In the genomic region with DNA sequence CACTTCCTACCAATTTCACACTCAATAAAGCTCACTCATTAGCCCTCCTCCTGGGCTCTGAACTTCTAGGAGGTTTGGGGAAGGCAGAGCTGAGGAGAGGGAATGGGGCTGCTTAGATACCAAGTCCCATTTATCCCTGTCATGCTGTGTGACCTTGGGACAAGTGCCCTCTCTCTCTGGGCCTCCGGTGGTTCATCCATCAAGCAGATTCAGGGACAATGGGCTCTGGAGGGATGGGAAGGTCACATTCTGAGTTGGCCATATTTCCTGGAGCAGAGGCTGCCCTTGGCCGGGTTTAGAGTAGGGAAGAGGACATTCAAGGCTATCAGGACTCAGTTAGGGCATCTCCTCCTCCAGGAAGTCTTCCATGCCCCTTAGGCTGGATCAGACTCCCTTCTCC, we compare ENCODE assay signal across 25 cellular contexts.
"Had no signal": no experiment of that assay in that cellular context is flagged by ENCODE, and none has a peak within 500 bp of the region (broad histone marks: within the 10 kb centered on the region; RNA-seq: fewer than 3 reads in every experiment).

No MANE protein-coding gene starts in this region.

- DNase-seq: activated CD4-positive, alpha-beta T cell treated with anti-CD3 and anti-CD28 coated beads, Interleukin-2, amount 10 ng/mL, durations not matched to agents 24 days and 14 days; activated CD4-positive, alpha-beta T cell treated with anti-CD3 and anti-CD28 coated beads, Interleukin-2, amount 50 U/mL, for 48 hours; activated CD8-positive, alpha-beta T cell treated with anti-CD3 and anti-CD28 coated beads, Interleukin-2, amount 10 ng/mL, durations not matched to agents 7 days and 5 days; activated gamma-delta T cell; activated naive CD4-positive, alpha-beta T cell treated with Interleukin-2 at 50 U/mL for 16 hours; activated naive CD8-positive, alpha-beta T cell treated with anti-CD3 and anti-CD28 coated beads, Interleukin-2, amount 10 ng/mL, durations not matched to agents 7 days and 5 days; activated T-cell treated with anti-CD3 and anti-CD28 coated beads, Interleukin-2, amount 50 U/mL, for 24 hours; brain microvascular endothelial cell; KG1; MG63; NCI-H1092; NCI-H1436 treated with DMSO at 0.1 percent for 48 hours; NCI-H1694 treated with DMSO at 0.1 percent for 48 hours; NCI-H2029; NCI-H510A; NCI-H526; NCI-H748 treated with DMSO at 0.1 percent for 48 hours; NK-92 treated with Interleukin-12 subunit alpha and Interleukin-12 subunit beta, amount 100 ng/mL, for 24 hours; PC-9; SIG-M5; SW 1271; T-helper 1 cell; T-helper 2 cell; T-helper 9 cell had no signal

- H3K27me3 ChIP-seq: MG63 had no signal

- H3K9me3 ChIP-seq: MG63 had no signal

- H3K27ac ChIP-seq: brain microvascular endothelial cell, PC-9, RWPE1 had no signal

- H2AFZ ChIP-seq: PC-9 had no signal

- H3K36me3 ChIP-seq: brain microvascular endothelial cell, MG63 had no signal

- H3K4me2 ChIP-seq: PC-9 had no signal

- H3K4me3 ChIP-seq: MG63, PC-9 had no signal
